In the genomic region with DNA sequence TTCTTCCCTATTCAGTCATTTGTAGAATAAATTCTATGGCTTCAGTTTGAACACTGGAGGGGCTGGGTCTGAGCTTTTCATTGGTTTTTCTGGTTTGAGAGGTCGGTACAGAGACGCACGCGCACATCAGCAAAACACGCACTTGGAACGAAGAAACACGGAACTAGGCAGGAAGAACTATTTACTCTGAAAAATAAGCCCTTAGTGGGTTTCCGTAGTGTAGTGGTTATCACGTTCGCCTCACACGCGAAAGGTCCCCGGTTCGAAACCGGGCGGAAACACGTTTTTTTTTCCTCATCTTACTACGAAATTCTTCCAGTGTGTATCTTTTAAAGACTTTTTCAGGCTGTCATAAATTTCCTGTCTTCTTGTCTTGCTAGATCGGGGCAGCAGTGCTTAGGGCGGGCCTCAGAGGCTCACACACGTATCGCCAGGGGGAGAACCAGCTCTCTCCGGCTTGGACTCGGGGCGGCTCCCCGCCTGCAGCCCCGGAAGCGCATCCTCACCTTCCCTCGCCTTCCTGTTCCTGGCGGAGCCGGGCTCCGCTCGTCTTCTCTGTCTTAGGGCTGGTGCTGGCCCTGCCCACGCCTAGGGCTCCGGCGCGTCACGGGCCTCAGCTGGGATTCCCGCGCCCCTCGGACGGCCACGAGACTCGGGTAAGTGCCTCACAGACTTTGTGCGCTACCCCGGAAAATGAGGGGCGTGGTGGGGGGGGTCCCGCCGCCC, we compare ENCODE assay signal across 1 cellular context.
A peak's percentile ranks its signal among the peaks of the same experiment; 100 is the strongest.
TF ChIP-seq lines count a peak whose summit lies in the region.

A gene (plus strand): TSS at position 521 of the 726 bp plus-strand sequence. CDS start 6,841 bp downstream, outside the sequence.

TF ChIP-seq in K562, 482 proteins besides CTCF, POLR2A, EP300 and RAD21 (continued from another document and continues in another):
- TF ChIP-seq FIP1L1 (IDR thresholded peaks at IDR 0.05; ENCODE audit: low read depth, low read length, poor library complexity, severe bottlenecking) (no peak), LARP7 (IDR thresholded peaks at IDR 0.05) (no peak), EZH2 (IDR thresholded peaks at IDR 0.05; ENCODE audit: borderline replicate concordance, low read depth, low read length) (no peak), ZC3H4 (CRISPR knock-in tag; IDR thresholded peaks at IDR 0.05; ENCODE audit: borderline replicate concordance) (no peak), MAZ (CRISPR knock-in tag; conservative IDR thresholded peaks at IDR 0.05 in 1 of 2, IDR thresholded peaks at IDR 0.05 in 1 of 2) (peak in 1 of 2 experiments; percentile 63; a peak in 3 of 4 replicates), ZNF445 (CRISPR knock-in tag; IDR thresholded peaks at IDR 0.05; ENCODE audit: low read depth) (no peak), CHD4 (IDR thresholded peaks at IDR 0.05; ENCODE audit: insufficient read depth, insufficient replicate concordance, low read depth, low read length, poor library complexity, severe bottlenecking) (no peak), ZBED1 (IDR thresholded peaks at IDR 0.05) (no peak), ZNF174 (CRISPR knock-in tag; IDR thresholded peaks at IDR 0.05) (no peak), MAFF (IDR thresholded peaks at IDR 0.05; ENCODE audit: low read length) (peak; percentile 4; the same call in 1 of the 2 replicates), RBM17 (IDR thresholded peaks at IDR 0.05; ENCODE audit: borderline replicate concordance, low read depth, low read length) (no peak), HEY1 (CRISPR knock-in tag; IDR thresholded peaks at IDR 0.05; ENCODE audit: borderline replicate concordance) (no peak), KDM5B (IDR thresholded peaks at IDR 0.05; ENCODE audit: insufficient replicate concordance, low read depth, low read length) (peak; percentile 65), ZNF699 (CRISPR knock-in tag; IDR thresholded peaks at IDR 0.05; ENCODE audit: insufficient replicate concordance) (no peak), ZNF253 (CRISPR knock-in tag; conservative IDR thresholded peaks at IDR 0.05) (no peak), PCBP1 (IDR thresholded peaks at IDR 0.05; ENCODE audit: low read depth, low read length, poor library complexity, severe bottlenecking) (peak; percentile 68), EHMT2 (IDR thresholded peaks at IDR 0.05) (no peak), ARNT (IDR thresholded peaks at IDR 0.05) (peak; percentile 89), ZNF146 (CRISPR knock-in tag; IDR thresholded peaks at IDR 0.05; ENCODE audit: unreplicated experiment) (no peak), GABPB2 (CRISPR knock-in tag; conservative IDR thresholded peaks at IDR 0.05) (no peak), YY1 (IDR thresholded peaks at IDR 0.05; ENCODE audit: borderline replicate concordance in 1 of 3, control insufficient read depth in 1 of 3, extremely low read depth in 1 of 3, insufficient read depth in 3 of 3, insufficient read length in 1 of 3, insufficient replicate concordance in 2 of 3, low read depth in 1 of 3, low read length in 2 of 3) (peak in 2 of 3 experiments; percentile 5 to 54), FUS (optimal IDR thresholded peaks at IDR 0.05; ENCODE audit: low read depth, low read length) (no peak), MAFK (IDR thresholded peaks at IDR 0.05; ENCODE audit: low read length) (peak; percentile 18), HMGN3 (IDR thresholded peaks at IDR 0.05; ENCODE audit: borderline replicate concordance, extremely low read depth, insufficient read length, low read depth, low read length) (peak; percentile 80), FOXJ3 (CRISPR knock-in tag; IDR thresholded peaks at IDR 0.05) (no peak), HNRNPK (IDR thresholded peaks at IDR 0.05; ENCODE audit: low read depth, low read length, poor library complexity, severe bottlenecking) (no peak), TRIM24 (IDR thresholded peaks at IDR 0.05) (peak; percentile 1 to 85; a peak in 2 of 4 replicates), ZNF347 (CRISPR knock-in tag; IDR thresholded peaks at IDR 0.05; ENCODE audit: low read depth) (no peak), ZNF23 (CRISPR knock-in tag; IDR thresholded peaks at IDR 0.05) (no peak), ILK (tag; IDR thresholded peaks at IDR 0.05; ENCODE audit: borderline replicate concordance, low read depth) (no peak), FOSL1 (tag; conservative IDR thresholded peaks at IDR 0.05) (peak; percentile 63), GTF2A2 (tag; IDR thresholded peaks at IDR 0.05) (no peak), PCBP2 (IDR thresholded peaks at IDR 0.05; ENCODE audit: low read depth, low read length, poor library complexity, severe bottlenecking) (no peak), KAT8 (IDR thresholded peaks at IDR 0.05; ENCODE audit: low read depth) (no peak), TOE1 (IDR thresholded peaks at IDR 0.05; ENCODE audit: borderline replicate concordance) (0 out of 2 replicates have a peak, but pooled peaks have one; percentile 15), TOE1 (CRISPR knock-in tag; IDR thresholded peaks at IDR 0.05; ENCODE audit: borderline replicate concordance, low read depth) (no peak; the same call in 1 of the 2 replicates), TCF7L2 (IDR thresholded peaks at IDR 0.05; ENCODE audit: low read depth, low read length) (no peak), ZKSCAN3 (CRISPR knock-in tag; IDR thresholded peaks at IDR 0.05) (no peak), JUNB (CRISPR knock-in tag; conservative IDR thresholded peaks at IDR 0.05) (no peak), CBX2 (IDR thresholded peaks at IDR 0.05; ENCODE audit: insufficient read depth, low read length, poor library complexity, severe bottlenecking) (no peak), U2AF2 (optimal IDR thresholded peaks at IDR 0.05; ENCODE audit: low read depth, low read length) (no peak)
- TF ChIP-seq, protein P1, sequence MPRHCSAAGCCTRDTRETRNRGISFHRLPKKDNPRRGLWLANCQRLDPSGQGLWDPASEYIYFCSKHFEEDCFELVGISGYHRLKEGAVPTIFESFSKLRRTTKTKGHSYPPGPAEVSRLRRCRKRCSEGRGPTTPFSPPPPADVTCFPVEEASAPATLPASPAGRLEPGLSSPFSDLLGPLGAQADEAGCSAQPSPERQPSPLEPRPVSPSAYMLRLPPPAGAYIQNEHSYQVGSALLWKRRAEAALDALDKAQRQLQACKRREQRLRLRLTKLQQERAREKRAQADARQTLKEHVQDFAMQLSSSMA (CRISPR knock-in tag; IDR thresholded peaks at IDR 0.05): no peak
- TF ChIP-seq, protein P2, sequence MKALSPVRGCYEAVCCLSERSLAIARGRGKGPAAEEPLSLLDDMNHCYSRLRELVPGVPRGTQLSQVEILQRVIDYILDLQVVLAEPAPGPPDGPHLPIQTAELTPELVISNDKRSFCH (CRISPR knock-in tag; IDR thresholded peaks at IDR 0.05): no peak
- TF ChIP-seq, protein P2 (tag; IDR thresholded peaks at IDR 0.05): no peak
- TF ChIP-seq, protein P3, sequence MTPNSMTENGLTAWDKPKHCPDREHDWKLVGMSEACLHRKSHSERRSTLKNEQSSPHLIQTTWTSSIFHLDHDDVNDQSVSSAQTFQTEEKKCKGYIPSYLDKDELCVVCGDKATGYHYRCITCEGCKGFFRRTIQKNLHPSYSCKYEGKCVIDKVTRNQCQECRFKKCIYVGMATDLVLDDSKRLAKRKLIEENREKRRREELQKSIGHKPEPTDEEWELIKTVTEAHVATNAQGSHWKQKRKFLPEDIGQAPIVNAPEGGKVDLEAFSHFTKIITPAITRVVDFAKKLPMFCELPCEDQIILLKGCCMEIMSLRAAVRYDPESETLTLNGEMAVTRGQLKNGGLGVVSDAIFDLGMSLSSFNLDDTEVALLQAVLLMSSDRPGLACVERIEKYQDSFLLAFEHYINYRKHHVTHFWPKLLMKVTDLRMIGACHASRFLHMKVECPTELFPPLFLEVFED (CRISPR knock-in tag; conservative IDR thresholded peaks at IDR 0.05): peak; percentile 77
- TF ChIP-seq, protein P4, sequence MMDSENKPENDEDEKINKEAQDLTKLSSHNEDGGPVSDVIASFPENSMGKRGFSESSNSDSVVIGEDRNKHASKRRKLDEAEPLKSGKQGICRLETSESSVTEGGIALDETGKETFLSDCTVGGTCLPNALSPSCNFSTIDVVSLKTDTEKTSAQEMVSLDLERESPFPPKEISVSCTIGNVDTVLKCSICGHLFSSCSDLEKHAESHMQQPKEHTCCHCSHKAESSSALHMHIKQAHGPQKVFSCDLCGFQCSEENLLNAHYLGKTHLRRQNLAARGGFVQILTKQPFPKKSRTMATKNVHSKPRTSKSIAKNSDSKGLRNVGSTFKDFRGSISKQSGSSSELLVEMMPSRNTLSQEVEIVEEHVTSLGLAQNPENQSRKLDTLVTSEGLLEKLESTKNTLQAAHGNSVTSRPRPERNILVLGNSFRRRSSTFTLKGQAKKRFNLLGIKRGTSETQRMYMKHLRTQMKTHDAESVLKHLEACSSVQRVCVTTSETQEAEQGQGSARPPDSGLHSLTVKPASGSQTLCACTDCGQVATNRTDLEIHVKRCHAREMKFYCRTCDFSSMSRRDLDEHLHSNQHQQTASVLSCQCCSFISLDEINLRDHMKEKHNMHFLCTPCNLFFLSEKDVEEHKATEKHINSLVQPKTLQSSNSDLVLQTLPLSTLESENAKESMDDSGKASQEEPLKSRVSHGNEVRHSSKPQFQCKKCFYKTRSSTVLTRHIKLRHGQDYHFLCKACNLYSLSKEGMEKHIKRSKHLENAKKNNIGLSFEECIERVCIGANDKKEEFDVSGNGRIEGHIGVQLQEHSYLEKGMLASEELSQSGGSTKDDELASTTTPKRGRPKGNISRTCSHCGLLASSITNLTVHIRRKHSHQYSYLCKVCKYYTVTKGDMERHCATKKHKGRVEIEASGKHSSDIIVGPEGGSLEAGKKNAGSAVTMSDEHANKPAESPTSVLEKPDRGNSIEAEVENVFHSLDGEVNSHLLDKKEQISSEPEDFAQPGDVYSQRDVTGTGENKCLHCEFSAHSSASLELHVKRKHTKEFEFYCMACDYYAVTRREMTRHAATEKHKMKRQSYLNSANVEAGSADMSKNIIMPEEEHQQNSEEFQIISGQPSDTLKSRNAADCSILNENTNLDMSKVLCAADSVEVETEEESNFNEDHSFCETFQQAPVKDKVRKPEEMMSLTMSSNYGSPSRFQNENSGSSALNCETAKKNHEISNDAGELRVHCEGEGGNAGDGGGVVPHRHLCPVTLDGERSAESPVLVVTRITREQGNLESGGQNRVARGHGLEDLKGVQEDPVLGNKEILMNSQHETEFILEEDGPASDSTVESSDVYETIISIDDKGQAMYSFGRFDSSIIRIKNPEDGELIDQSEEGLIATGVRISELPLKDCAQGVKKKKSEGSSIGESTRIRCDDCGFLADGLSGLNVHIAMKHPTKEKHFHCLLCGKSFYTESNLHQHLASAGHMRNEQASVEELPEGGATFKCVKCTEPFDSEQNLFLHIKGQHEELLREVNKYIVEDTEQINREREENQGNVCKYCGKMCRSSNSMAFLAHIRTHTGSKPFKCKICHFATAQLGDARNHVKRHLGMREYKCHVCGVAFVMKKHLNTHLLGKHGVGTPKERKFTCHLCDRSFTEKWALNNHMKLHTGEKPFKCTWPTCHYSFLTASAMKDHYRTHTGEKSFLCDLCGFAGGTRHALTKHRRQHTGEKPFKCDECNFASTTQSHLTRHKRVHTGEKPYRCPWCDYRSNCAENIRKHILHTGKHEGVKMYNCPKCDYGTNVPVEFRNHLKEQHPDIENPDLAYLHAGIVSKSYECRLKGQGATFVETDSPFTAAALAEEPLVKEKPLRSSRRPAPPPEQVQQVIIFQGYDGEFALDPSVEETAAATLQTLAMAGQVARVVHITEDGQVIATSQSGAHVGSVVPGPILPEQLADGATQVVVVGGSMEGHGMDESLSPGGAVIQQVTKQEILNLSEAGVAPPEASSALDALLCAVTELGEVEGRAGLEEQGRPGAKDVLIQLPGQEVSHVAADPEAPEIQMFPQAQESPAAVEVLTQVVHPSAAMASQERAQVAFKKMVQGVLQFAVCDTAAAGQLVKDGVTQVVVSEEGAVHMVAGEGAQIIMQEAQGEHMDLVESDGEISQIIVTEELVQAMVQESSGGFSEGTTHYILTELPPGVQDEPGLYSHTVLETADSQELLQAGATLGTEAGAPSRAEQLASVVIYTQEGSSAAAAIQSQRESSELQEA (IDR thresholded peaks at IDR 0.05; ENCODE audit: low read depth): peak; percentile 87
- TF ChIP-seq, protein P5, sequence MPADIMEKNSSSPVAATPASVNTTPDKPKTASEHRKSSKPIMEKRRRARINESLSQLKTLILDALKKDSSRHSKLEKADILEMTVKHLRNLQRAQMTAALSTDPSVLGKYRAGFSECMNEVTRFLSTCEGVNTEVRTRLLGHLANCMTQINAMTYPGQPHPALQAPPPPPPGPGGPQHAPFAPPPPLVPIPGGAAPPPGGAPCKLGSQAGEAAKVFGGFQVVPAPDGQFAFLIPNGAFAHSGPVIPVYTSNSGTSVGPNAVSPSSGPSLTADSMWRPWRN (IDR thresholded peaks at IDR 0.05; ENCODE audit: low read depth): peak; percentile 67
- TF ChIP-seq, protein P6, sequence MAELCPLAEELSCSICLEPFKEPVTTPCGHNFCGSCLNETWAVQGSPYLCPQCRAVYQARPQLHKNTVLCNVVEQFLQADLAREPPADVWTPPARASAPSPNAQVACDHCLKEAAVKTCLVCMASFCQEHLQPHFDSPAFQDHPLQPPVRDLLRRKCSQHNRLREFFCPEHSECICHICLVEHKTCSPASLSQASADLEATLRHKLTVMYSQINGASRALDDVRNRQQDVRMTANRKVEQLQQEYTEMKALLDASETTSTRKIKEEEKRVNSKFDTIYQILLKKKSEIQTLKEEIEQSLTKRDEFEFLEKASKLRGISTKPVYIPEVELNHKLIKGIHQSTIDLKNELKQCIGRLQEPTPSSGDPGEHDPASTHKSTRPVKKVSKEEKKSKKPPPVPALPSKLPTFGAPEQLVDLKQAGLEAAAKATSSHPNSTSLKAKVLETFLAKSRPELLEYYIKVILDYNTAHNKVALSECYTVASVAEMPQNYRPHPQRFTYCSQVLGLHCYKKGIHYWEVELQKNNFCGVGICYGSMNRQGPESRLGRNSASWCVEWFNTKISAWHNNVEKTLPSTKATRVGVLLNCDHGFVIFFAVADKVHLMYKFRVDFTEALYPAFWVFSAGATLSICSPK (IDR thresholded peaks at IDR 0.05; ENCODE audit: borderline replicate concordance): no peak
- TF ChIP-seq, protein P7, sequence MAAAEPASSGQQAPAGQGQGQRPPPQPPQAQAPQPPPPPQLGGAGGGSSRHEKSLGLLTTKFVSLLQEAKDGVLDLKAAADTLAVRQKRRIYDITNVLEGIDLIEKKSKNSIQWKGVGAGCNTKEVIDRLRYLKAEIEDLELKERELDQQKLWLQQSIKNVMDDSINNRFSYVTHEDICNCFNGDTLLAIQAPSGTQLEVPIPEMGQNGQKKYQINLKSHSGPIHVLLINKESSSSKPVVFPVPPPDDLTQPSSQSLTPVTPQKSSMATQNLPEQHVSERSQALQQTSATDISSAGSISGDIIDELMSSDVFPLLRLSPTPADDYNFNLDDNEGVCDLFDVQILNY (CRISPR knock-in tag; IDR thresholded peaks at IDR 0.05): peak; percentile 72; the same call in 1 of the 2 replicates
- TF ChIP-seq, protein P8, sequence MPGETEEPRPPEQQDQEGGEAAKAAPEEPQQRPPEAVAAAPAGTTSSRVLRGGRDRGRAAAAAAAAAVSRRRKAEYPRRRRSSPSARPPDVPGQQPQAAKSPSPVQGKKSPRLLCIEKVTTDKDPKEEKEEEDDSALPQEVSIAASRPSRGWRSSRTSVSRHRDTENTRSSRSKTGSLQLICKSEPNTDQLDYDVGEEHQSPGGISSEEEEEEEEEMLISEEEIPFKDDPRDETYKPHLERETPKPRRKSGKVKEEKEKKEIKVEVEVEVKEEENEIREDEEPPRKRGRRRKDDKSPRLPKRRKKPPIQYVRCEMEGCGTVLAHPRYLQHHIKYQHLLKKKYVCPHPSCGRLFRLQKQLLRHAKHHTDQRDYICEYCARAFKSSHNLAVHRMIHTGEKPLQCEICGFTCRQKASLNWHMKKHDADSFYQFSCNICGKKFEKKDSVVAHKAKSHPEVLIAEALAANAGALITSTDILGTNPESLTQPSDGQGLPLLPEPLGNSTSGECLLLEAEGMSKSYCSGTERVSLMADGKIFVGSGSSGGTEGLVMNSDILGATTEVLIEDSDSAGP (CRISPR knock-in tag; IDR thresholded peaks at IDR 0.05): no peak
